In genomic region chr1:36342426-36343185, GRCh38 we compare ENCODE assay signal across 8 cellular contexts. TPM values are rescaled to one million over a fixed set of nuclear protein-coding genes. Genes with fewer than 3 reads are reported as not detected.
DNase-seq lines count a peak whose midpoint lies in the region; ATAC-seq and TF ChIP-seq lines count a peak whose summit lies in the region.

No MANE protein-coding gene starts in this region.

- H3K4me3 ChIP-seq in NB4 (ENCODE audit: low read depth, low read length): no peak overlapping the region
- no peak overlapping the region for H3K4me3 ChIP-seq in esophagus squamous epithelium
- no peak overlapping the region for H3K4me3 ChIP-seq in osteoblast (ENCODE audit: insufficient read depth, low read length)

- peak overlapping the region; percentile 5 to 75 (median 48) for H3K27ac ChIP-seq in esophagus squamous epithelium
- peak overlapping the region; percentile 66 for H3K27ac ChIP-seq in osteoblast (ENCODE audit: low read depth, low read length)

- no peaks in the 10 kb centered on the region for H3K27me3 ChIP-seq in esophagus squamous epithelium
- no peaks in the 10 kb centered on the region for H3K27me3 ChIP-seq in osteoblast (ENCODE audit: insufficient read depth, low read length)

- intact Hi-C loops in esophagus squamous epithelium (cut with DNase I): loop anchor here (5.0 kb wide), 1 partner anchor 80 kb away; no protein-coding TSS in a partner anchor

- H3K27me3 Mint-ChIP-seq in activated CD8-positive, alpha-beta memory T cell treated with anti-CD3 and anti-CD28 coated beads, Interleukin-2, amount 10 ng/mL, durations not matched to agents 7 days and 5 days: no peaks in the 10 kb centered on the region

- H3K36me3 ChIP-seq in esophagus squamous epithelium (peaks cover 16 to 85% (median 34%) of the 10 kb centered on the region in 3 donors), osteoblast (ENCODE audit: insufficient read depth, low read length) (peaks cover 37% of the 10 kb centered on the region)

- peak; percentile 77 for ATAC-seq in activated CD8-positive, alpha-beta memory T cell treated with anti-CD3 and anti-CD28 coated beads, Interleukin-2, amount 10 ng/mL, durations not matched to agents 7 days and 5 days
- ATAC-seq in GM19452 (IDR thresholded peaks at IDR 0.05; ENCODE audit: unreplicated experiment) (no peak), GM18868 (IDR thresholded peaks at IDR 0.05; ENCODE audit: unreplicated experiment) (no peak), GM21529 (IDR thresholded peaks at IDR 0.05; ENCODE audit: unreplicated experiment) (no peak)

- H3K27ac Mint-ChIP-seq in activated CD8-positive, alpha-beta memory T cell treated with anti-CD3 and anti-CD28 coated beads, Interleukin-2, amount 10 ng/mL, durations not matched to agents 7 days and 5 days: no peak overlapping the region

- WGBS in esophagus squamous epithelium, 2 donors: 57 to 69% methylated on average over 3 to 6 of the region's 10 CpGs

- H3K4me3 Mint-ChIP-seq in activated CD8-positive, alpha-beta memory T cell treated with anti-CD3 and anti-CD28 coated beads, Interleukin-2, amount 10 ng/mL, durations not matched to agents 7 days and 5 days: no peak overlapping the region

- POLR2A ChIA-PET in GM10248 (lab: Yijun Ruan, JAX): no interaction called here

- no peaks in the 10 kb centered on the region for H3K9me3 ChIP-seq in esophagus squamous epithelium
- no peaks in the 10 kb centered on the region for H3K9me3 ChIP-seq in osteoblast (ENCODE audit: low read depth, low read length)

- peaks cover 1% of the 10 kb centered on the region for H3K36me3 Mint-ChIP-seq in activated CD8-positive, alpha-beta memory T cell treated with anti-CD3 and anti-CD28 coated beads, Interleukin-2, amount 10 ng/mL, durations not matched to agents 7 days and 5 days

- TF ChIP-seq CTCF in GM10248 (IDR thresholded peaks at IDR 0.05; ENCODE audit: control extremely low read depth, extremely low read depth, low read depth, missing control alignments): peak; percentile 82
- peak; percentile 74 for TF ChIP-seq CTCF in NB4 (IDR thresholded peaks at IDR 0.05; ENCODE audit: low read depth, low read length)
- peak; percentile 54 to 70 (median 58) for TF ChIP-seq CTCF in esophagus squamous epithelium (IDR thresholded peaks at IDR 0.05)
- peak; percentile 81 for TF ChIP-seq CTCF in osteoblast (IDR thresholded peaks at IDR 0.05; ENCODE audit: extremely low read depth, low read depth, low read length)

- DNase-seq in GM10248 (ENCODE audit: extremely low spot score) (peak; percentile 71), NB4 (ENCODE audit: low read depth) (peak; percentile 58), esophagus squamous epithelium (lab: John Stamatoyannopoulos, UW) (no peak), osteoblast (ENCODE audit: insufficient read length, low spot score, missing footprints) (peak; percentile 97)
- peak; percentile 68 for DNase-seq in activated CD8-positive, alpha-beta memory T cell treated with anti-CD3 and anti-CD28 coated beads, Interleukin-2, amount 10 ng/mL, durations not matched to agents 7 days and 5 days

- H3K4me1 Mint-ChIP-seq in activated CD8-positive, alpha-beta memory T cell treated with anti-CD3 and anti-CD28 coated beads, Interleukin-2, amount 10 ng/mL, durations not matched to agents 7 days and 5 days: peaks cover 16% of the 10 kb centered on the region

- H3K9me3 Mint-ChIP-seq in activated CD8-positive, alpha-beta memory T cell treated with anti-CD3 and anti-CD28 coated beads, Interleukin-2, amount 10 ng/mL, durations not matched to agents 7 days and 5 days (ENCODE audit: low read depth): no peaks in the 10 kb centered on the region

- CTCF ChIA-PET in GM10248 (lab: Yijun Ruan, JAX): interaction anchor here (0.6 to 5.8 kb wide), 38 partner anchors 9 to 250 kb away, joined by 3 to 73 read pairs (median 4); partner anchors contain the start of genes LSM10, OSCP1, SH3D21 and TRAPPC3
- CTCF ChIA-PET in activated CD8-positive, alpha-beta memory T cell treated with anti-CD3 and anti-CD28 coated beads, Interleukin-2, amount 10 ng/mL, durations not matched to agents 7 days and 5 days (lab: Charles Lee): interaction anchor here (0.6 to 2.9 kb wide), 35 partner anchors 9 to 512 kb away, joined by 3 to 33 read pairs (median 4); partner anchors contain the start of genes EVA1B, MRPS15 and TRAPPC3

- H2AFZ ChIP-seq in osteoblast (ENCODE audit: low read length): no peak overlapping the region

- no peak overlapping the region for H3K4me2 ChIP-seq in osteoblast (ENCODE audit: insufficient read depth, low read length)

- H3K79me2 ChIP-seq in osteoblast (ENCODE audit: insufficient read depth, low read length): peaks cover 2% of the 10 kb centered on the region

- no peaks in the 10 kb centered on the region for H4K20me1 ChIP-seq in osteoblast (ENCODE audit: insufficient read depth, low read length)

- H3K4me1 ChIP-seq in esophagus squamous epithelium (peaks cover 3 to 21% (median 18%) of the 10 kb centered on the region in 3 donors), osteoblast (ENCODE audit: insufficient read depth, low read length) (peaks cover 12% of the 10 kb centered on the region)

- TF ChIP-seq POLR2A in NB4 (IDR thresholded peaks at IDR 0.05; ENCODE audit: extremely low read depth, insufficient read length) (no peak), esophagus squamous epithelium (IDR thresholded peaks at IDR 0.05) (no peak)

RNA-seq across cellular contexts. Expression of gene EVA1B, which starts 19.2 kb away (rescaled TPM):
- 10 to 100 TPM; 16.4 to 23.9 TPM for total RNA-seq in activated CD8-positive, alpha-beta memory T cell treated with anti-CD3 and anti-CD28 coated beads, Interleukin-2, amount 10 ng/mL, durations not matched to agents 7 days and 5 days
- 10 to 100 TPM in 3 of 4 donors, 1 to 10 TPM in 1; 7.5 to 22.1 (median 12.8) TPM for total RNA-seq in esophagus squamous epithelium
- total RNA-seq in osteoblast: 119 and 135 TPM in 2 replicates

RNA-seq across cellular contexts. Expression of gene SH3D21, which starts 36.4 kb away (rescaled TPM):
- total RNA-seq in activated CD8-positive, alpha-beta memory T cell treated with anti-CD3 and anti-CD28 coated beads, Interleukin-2, amount 10 ng/mL, durations not matched to agents 7 days and 5 days: 10 to 100 TPM in 1 of 2 experiments, 1 to 10 TPM in 1; 5.5 to 11.0 TPM
- 1 to 10 TPM; 2.8 to 9.7 (median 3.7) TPM for total RNA-seq in esophagus squamous epithelium
- 1.8 and 2.2 TPM in 2 replicates for total RNA-seq in osteoblast

RNA-seq across cellular contexts. Expression of gene STK40, which starts 43.1 kb away (rescaled TPM):
- total RNA-seq in activated CD8-positive, alpha-beta memory T cell treated with anti-CD3 and anti-CD28 coated beads, Interleukin-2, amount 10 ng/mL, durations not matched to agents 7 days and 5 days: 10 to 100 TPM; 67.0 to 73.2 TPM
- total RNA-seq in esophagus squamous epithelium: 10 to 100 TPM; 34.5 to 59.7 (median 42.3) TPM
- 11.9 and 12.4 TPM in 2 replicates for total RNA-seq in osteoblast

RNA-seq across cellular contexts. Expression of gene LSM10, which starts 55.1 kb away (rescaled TPM):
- total RNA-seq in activated CD8-positive, alpha-beta memory T cell treated with anti-CD3 and anti-CD28 coated beads, Interleukin-2, amount 10 ng/mL, durations not matched to agents 7 days and 5 days: 10 to 100 TPM; 48.9 to 63.8 TPM
- total RNA-seq in esophagus squamous epithelium (10 to 100 TPM in 3 of 4 donors, 1 to 10 TPM in 1; 8.5 to 29.4 (median 16.9) TPM), osteoblast (4.4 and 6.2 TPM in 2 replicates)
